In the genomic region with DNA sequence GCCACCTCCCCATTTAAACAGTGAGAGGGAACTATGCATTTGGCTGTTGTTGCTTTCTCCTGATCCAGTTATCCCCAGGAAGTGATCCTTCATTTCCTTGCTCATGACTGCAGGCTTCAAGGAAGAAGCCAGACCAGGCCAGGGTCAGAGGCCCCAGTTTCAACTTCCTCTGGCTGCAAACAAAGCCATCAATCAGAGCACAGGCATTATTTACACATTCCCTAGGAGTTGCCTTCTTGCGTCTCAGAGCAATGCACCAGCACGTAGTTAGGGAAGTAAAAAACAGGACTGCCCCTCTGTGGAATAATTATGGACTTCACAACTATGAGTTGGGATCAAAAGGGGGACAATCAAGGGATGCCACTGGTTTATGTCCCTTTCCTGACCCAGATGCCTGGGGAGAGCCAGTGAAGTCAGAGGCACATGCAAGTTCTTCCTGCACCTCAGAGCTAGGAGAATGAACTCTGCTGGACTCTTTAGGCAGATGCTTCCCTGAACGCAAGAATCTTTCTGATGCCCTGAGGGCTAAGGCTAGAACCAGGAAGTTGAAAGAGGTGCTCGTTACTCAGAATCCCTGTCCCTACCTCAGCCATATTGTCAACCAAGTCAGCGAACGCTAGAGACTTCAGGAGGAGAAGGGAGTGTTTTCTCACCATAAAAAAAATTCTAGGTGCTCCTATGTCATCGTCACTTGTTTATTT, we compare ENCODE assay signal across 14 cellular contexts.
DNase-seq lines count a peak whose midpoint lies in the region; ATAC-seq and TF ChIP-seq lines count a peak whose summit lies in the region.
"Had no signal": no experiment of that assay in that cellular context is flagged by ENCODE, and none has a peak within 500 bp of the region (broad histone marks: within the 10 kb centered on the region; RNA-seq: fewer than 3 reads in every experiment).

No MANE protein-coding gene starts in this region.

- H3K27me3 ChIP-seq in tibial nerve = no peaks in the 10 kb centered on the region

- ATAC-seq in HG03460 (IDR thresholded peaks at IDR 0.05; ENCODE audit: unreplicated experiment) = no peak
- ATAC-seq: K562 had no signal

- peak in 1 of 2 donors; percentile 54 for TF ChIP-seq EP300 in tibial nerve (IDR thresholded peaks at IDR 0.05)

- no peaks in the 10 kb centered on the region for H3K36me3 ChIP-seq in tibial nerve

- DNase-seq in NCI-H146 (lab: John Stamatoyannopoulos, UW) = peak; percentile 38
- DNase-seq in NCI-H146 treated with DMSO at 0.1 percent for 48 hours (lab: John Stamatoyannopoulos, UW; ENCODE audit: unreplicated experiment) = no peak
- peak; percentile 26 for DNase-seq in epithelial cell of esophagus (ENCODE audit: low read depth)
- peak; percentile 51 for DNase-seq in medulla oblongata (ENCODE audit: extremely low spot score)
- no peak for DNase-seq in tibial nerve (ENCODE audit: low spot score in 2 of 2)
- no peak for DNase-seq in NCI-H2196 (lab: John Stamatoyannopoulos, UW; ENCODE audit: unreplicated experiment)
- no peak for DNase-seq in occipital lobe (lab: John Stamatoyannopoulos, UW)
- DNase-seq: activated naive CD4-positive, alpha-beta T cell treated with anti-CD3 and anti-CD28 coated beads, Interleukin-2, amount 10 ng/mL, durations not matched to agents 7 days and 5 days; GOT3; NCI-H187 treated with DMSO at 0.1 percent for 48 hours had no signal

- no peak overlapping the region for H3K4me3 ChIP-seq in epithelial cell of esophagus (ENCODE audit: low read length)
- H3K4me3 ChIP-seq in tibial nerve = no peak overlapping the region
- H3K4me3 ChIP-seq: K562 had no signal

- H3K9me3 ChIP-seq in tibial nerve = no peaks in the 10 kb centered on the region
- H3K9me3 ChIP-seq: Caco-2 had no signal

- H3K27ac ChIP-seq in tibial nerve = peak overlapping the region in 3 of 4 donors; percentile 18 to 64 (median 53)
- H3K27ac ChIP-seq: 22Rv1 had no signal

- WGBS in tibial nerve, 2 donors = 50 to 54% methylated on average over 7 of the region's 7 CpGs

- no peak for TF ChIP-seq POLR2A in tibial nerve (IDR thresholded peaks at IDR 0.05)

- TF ChIP-seq CTCF in epithelial cell of esophagus (IDR thresholded peaks at IDR 0.05; ENCODE audit: insufficient read depth, low read depth, low read length, missing control alignments) = no peak
- TF ChIP-seq CTCF in tibial nerve (IDR thresholded peaks at IDR 0.05) = peak in 2 of 5 experiments; percentile 8 to 21

- peaks cover 0 to 38% (median 19%) of the 10 kb centered on the region in 4 donors for H3K4me1 ChIP-seq in tibial nerve
- H3K4me1 ChIP-seq: Caco-2 had no signal

Comparison
In these comparisons a context has a peak if more than half of its experiments do, and no peak if none do; other contexts are left out.
1. DNase-seq: peak in NCI-H146 (single experiment), epithelial cell of esophagus (single experiment) and medulla oblongata (single experiment); none in NCI-H146 treated with DMSO at 0.1 percent for 48 hours (single experiment), tibial nerve (0 of 2), NCI-H2196 (single experiment) and occipital lobe (single experiment).